Comparison of ENCODE assay signal across 8 cellular contexts in genomic region chr7:76225379-76225778, GRCh38. TPM values are rescaled to one million over a fixed set of nuclear protein-coding genes. Genes with fewer than 3 reads are reported as not detected.
A peak's percentile ranks its signal among the peaks of the same experiment; 100 is the strongest.
DNase-seq lines count a peak whose midpoint lies in the region; ATAC-seq and TF ChIP-seq lines count a peak whose summit lies in the region.

No MANE protein-coding gene starts in this region.

- H3K27me3 ChIP-seq in H7 (ENCODE audit: control insufficient read depth, insufficient read depth, low read length) (no peaks in the 10 kb centered on the region), neural cell (ENCODE audit: insufficient read depth, low read depth, low read length) (no peaks in the 10 kb centered on the region), stomach (peaks cover 0 to 95% (median 20%) of the 10 kb centered on the region in 3 donors)

- no peak for TF ChIP-seq POLR2A in stomach (IDR thresholded peaks at IDR 0.05)

- H2AFZ ChIP-seq in neural cell (ENCODE audit: low read depth, low read length): no peak overlapping the region

- H3K79me2 ChIP-seq in neural cell (replicated peaks; ENCODE audit: insufficient read depth, low read length): no peaks in the 10 kb centered on the region

- H3F3A ChIP-seq in neural cell (ENCODE audit: insufficient read depth, low read length, poor library complexity, severe bottlenecking): no peaks in the 10 kb centered on the region

- peaks cover 0 to 4% (median 2%) of the 10 kb centered on the region in 4 donors for H3K4me1 ChIP-seq in stomach

- no peak for TF ChIP-seq CTCF in astrocyte of the spinal cord (IDR thresholded peaks at IDR 0.05; ENCODE audit: low read depth, low read length)
- TF ChIP-seq CTCF in neural cell (IDR thresholded peaks at IDR 0.05; ENCODE audit: poor library complexity, severe bottlenecking): no peak
- no peak for TF ChIP-seq CTCF in stomach (IDR thresholded peaks at IDR 0.05)

- WGBS in stomach, 5 donors: 10 to 15% (median 14%) methylated on average over 10 to 11 of the region's 11 CpGs

- ATAC-seq in HG03442 (IDR thresholded peaks at IDR 0.05; ENCODE audit: unreplicated experiment) (no peak), HG03097 (IDR thresholded peaks at IDR 0.05; ENCODE audit: low FRiP score, unreplicated experiment) (no peak)

- in situ Hi-C loops in astrocyte of the spinal cord (cut with HindIII; ENCODE audit: low sequenced_read_pairs): no loop called here

- no peaks in the 10 kb centered on the region for H3K9me3 ChIP-seq in neural cell (ENCODE audit: low read length)
- H3K9me3 ChIP-seq in stomach: no peaks in the 10 kb centered on the region

- no peaks in the 10 kb centered on the region for H3K9me2 ChIP-seq in neural cell (ENCODE audit: insufficient read depth, low read length)

- H3K27ac ChIP-seq in neural cell (ENCODE audit: low read length): no peak overlapping the region
- H3K27ac ChIP-seq in stomach: no peak overlapping the region

- H3K4me2 ChIP-seq in neural cell (ENCODE audit: low read length): no peak overlapping the region

- H3K4me3 ChIP-seq in H7 (ENCODE audit: insufficient read depth, low read depth, low read length) (no peak overlapping the region), astrocyte of the spinal cord (ENCODE audit: low read depth, low read length) (no peak overlapping the region), neural cell (ENCODE audit: low read length) (no peak overlapping the region), stomach (no peak overlapping the region)

- intact Hi-C loops in stomach (cut with DNase I; ENCODE audit: low total_unique reads): no loop called here

- no peak overlapping the region for H3K9ac ChIP-seq in neural cell (ENCODE audit: low read length)

- no peak for TF ChIP-seq EP300 in neural cell (conservative IDR thresholded peaks at IDR 0.05; ENCODE audit: poor library complexity, severe bottlenecking)
- no peak for TF ChIP-seq EP300 in stomach (IDR thresholded peaks at IDR 0.05)

- H4K20me1 ChIP-seq in neural cell (ENCODE audit: insufficient read depth): no peaks in the 10 kb centered on the region

- peak; percentile 92 for DNase-seq in H7
- peak; percentile 50 for DNase-seq in OCI-M1 (lab: John Stamatoyannopoulos, UW)
- peak; percentile 14 for DNase-seq in astrocyte of the spinal cord (ENCODE audit: low read depth, low spot score)
- no peak for DNase-seq in stomach
- DNase-seq in GF-D8 (lab: John Stamatoyannopoulos, UW): no peak

- H3K36me3 ChIP-seq in H7 (replicated peaks; ENCODE audit: control insufficient read depth, insufficient read depth, low read length) (no peaks in the 10 kb centered on the region), neural cell (ENCODE audit: insufficient read depth, low read length) (no peaks in the 10 kb centered on the region), stomach (no peaks in the 10 kb centered on the region)

- no peak for TF ChIP-seq RAD21 in neural cell (conservative IDR thresholded peaks at IDR 0.05)

TF ChIP-seq in neural cell, 6 proteins besides CTCF, POLR2A, EP300 and RAD21:
- no peak for TF ChIP-seq TAF1 (IDR thresholded peaks at IDR 0.05; ENCODE audit: low read depth)
- no peak for TF ChIP-seq MXI1 (conservative IDR thresholded peaks at IDR 0.05; ENCODE audit: poor library complexity, severe bottlenecking)
- TF ChIP-seq REST (IDR thresholded peaks at IDR 0.05; ENCODE audit: borderline replicate concordance): peak; percentile 54
- no peak for TF ChIP-seq EZH2 (IDR thresholded peaks at IDR 0.05; ENCODE audit: borderline replicate concordance, insufficient read depth, low read length, poor library complexity, severe bottlenecking)
- no peak for TF ChIP-seq SMC3 (conservative IDR thresholded peaks at IDR 0.05; ENCODE audit: poor library complexity)
- TF ChIP-seq POLR2AphosphoS5 (IDR thresholded peaks at IDR 0.05): no peak

RNA-seq across cellular contexts. Expression of gene SRRM3, which starts 23.7 kb away (rescaled TPM):
- total RNA-seq in H7 (2014; rRNA removed; shearing (Covaris generic)): 7.0 and 7.6 TPM in 2 replicates
- polyA plus RNA-seq in neural cell (34.9 and 36.3 TPM in 2 replicates), stomach (1 to 10 TPM; 3.8 to 5.6 (median 5.5) TPM)
- 29.2 and 37.9 TPM in 2 replicates for polyA minus RNA-seq in neural cell
- total RNA-seq in stomach: 1 to 10 TPM in 2 of 5 donors, under 1 TPM in 1, not detected in 2; 0.37 to 6.4 (median 5.1) TPM

Comparison
In these comparisons a context has a peak if more than half of its experiments do, and no peak if none do; other contexts are left out.
1. DNase-seq: peak in H7 (single experiment), OCI-M1 (single experiment) and astrocyte of the spinal cord (single experiment); none in stomach (single experiment) and GF-D8 (single experiment).